ENCODE assay signal across 23 cellular contexts in genomic region chr2:167842047-167842446, GRCh38.
"Had no signal": no experiment of that assay in that cellular context is flagged by ENCODE, and none has a peak within 500 bp of the region (broad histone marks: within the 10 kb centered on the region; RNA-seq: fewer than 3 reads in every experiment).

No MANE protein-coding gene starts in this region.

- H3K4me1 ChIP-seq: SJSA1 had no signal

- H3K27ac ChIP-seq: SJSA1, SK-N-MC had no signal

- FAIRE-seq: HepG2, RCC 7860 had no signal

- H3K27me3 ChIP-seq: SJSA1 had no signal

- H3K9me3 ChIP-seq: SJSA1 had no signal

- H3K36me3 ChIP-seq: SJSA1 had no signal

- H3K4me3 ChIP-seq: SJSA1, SK-N-MC had no signal

- ATAC-seq: HepG2 had no signal

- DNase-seq: IMR-90; Karpas-422; KG1; MM.1S; NCI-H1092 treated with DMSO at 0.1 percent for 48 hours; NCI-H1436; NCI-H187; NCI-H2029; NCI-H2081 treated with DMSO at 0.1 percent for 48 hours; NCI-H226; NCI-H446; NCI-H510A; NCI-H524 treated with DMSO at 0.1 percent for 48 hours; NCI-H69; NCI-H774; NK-92 treated with Interleukin-12 subunit alpha and Interleukin-12 subunit beta, amount 100 ng/mL, for 24 hours; Right ventricle myocardium superior; RPMI8226; SIG-M5 had no signal
